Comparison of ENCODE assay signal across 8 cellular contexts in genomic region chr5:116574682-116575634, GRCh38. TPM values are rescaled to one million over a fixed set of nuclear protein-coding genes. Genes with fewer than 3 reads are reported as not detected.
A peak's percentile ranks its signal among the peaks of the same experiment; 100 is the strongest.
DNase-seq lines count a peak whose midpoint lies in the region; ATAC-seq and TF ChIP-seq lines count a peak whose summit lies in the region.

A gene with protein sequence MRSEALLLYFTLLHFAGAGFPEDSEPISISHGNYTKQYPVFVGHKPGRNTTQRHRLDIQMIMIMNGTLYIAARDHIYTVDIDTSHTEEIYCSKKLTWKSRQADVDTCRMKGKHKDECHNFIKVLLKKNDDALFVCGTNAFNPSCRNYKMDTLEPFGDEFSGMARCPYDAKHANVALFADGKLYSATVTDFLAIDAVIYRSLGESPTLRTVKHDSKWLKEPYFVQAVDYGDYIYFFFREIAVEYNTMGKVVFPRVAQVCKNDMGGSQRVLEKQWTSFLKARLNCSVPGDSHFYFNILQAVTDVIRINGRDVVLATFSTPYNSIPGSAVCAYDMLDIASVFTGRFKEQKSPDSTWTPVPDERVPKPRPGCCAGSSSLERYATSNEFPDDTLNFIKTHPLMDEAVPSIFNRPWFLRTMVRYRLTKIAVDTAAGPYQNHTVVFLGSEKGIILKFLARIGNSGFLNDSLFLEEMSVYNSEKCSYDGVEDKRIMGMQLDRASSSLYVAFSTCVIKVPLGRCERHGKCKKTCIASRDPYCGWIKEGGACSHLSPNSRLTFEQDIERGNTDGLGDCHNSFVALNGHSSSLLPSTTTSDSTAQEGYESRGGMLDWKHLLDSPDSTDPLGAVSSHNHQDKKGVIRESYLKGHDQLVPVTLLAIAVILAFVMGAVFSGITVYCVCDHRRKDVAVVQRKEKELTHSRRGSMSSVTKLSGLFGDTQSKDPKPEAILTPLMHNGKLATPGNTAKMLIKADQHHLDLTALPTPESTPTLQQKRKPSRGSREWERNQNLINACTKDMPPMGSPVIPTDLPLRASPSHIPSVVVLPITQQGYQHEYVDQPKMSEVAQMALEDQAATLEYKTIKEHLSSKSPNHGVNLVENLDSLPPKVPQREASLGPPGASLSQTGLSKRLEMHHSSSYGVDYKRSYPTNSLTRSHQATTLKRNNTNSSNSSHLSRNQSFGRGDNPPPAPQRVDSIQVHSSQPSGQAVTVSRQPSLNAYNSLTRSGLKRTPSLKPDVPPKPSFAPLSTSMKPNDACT (minus strand): TSS chr5:116574823. CDS start chr5:116504944, 69,879 bp downstream.

- POLR2A ChIA-PET in activated CD4-positive, alpha-beta memory T cell treated with anti-CD3 and anti-CD28 coated beads, Interleukin-2, amount 10 ng/mL, durations not matched to agents 7 days and 5 days (lab: Charles Lee) = interaction anchor here (0.6 kb wide), 1 partner anchor 84 kb away, joined by 3 read pairs; no protein-coding TSS in a partner anchor

- DNase-seq in AG10803 (ENCODE audit: low read depth) = peak; percentile 75
- DNase-seq in NCI-H2107 treated with DMSO at 0.1 percent for 48 hours (lab: John Stamatoyannopoulos, UW; ENCODE audit: unreplicated experiment) = peak; percentile 37
- DNase-seq in activated CD4-positive, alpha-beta memory T cell treated with anti-CD3 and anti-CD28 coated beads, Interleukin-2, amount 10 ng/mL, durations not matched to agents 7 days and 5 days = peak; percentile 60
- DNase-seq in epithelial cell of prostate (ENCODE audit: low read depth, low spot score) = peak; percentile 79
- DNase-seq in mesenteric fat pad (ENCODE audit: low spot score) = peak; percentile 97
- DNase-seq in stimulated activated CD8-positive, alpha-beta memory T cell treated with anti-CD3 and anti-CD28 coated beads, Interleukin-4, amount 100 ng/mL, for 48 hours = peak; percentile 84

- H3K27me3 Mint-ChIP-seq in activated CD4-positive, alpha-beta memory T cell treated with anti-CD3 and anti-CD28 coated beads, Interleukin-2, amount 10 ng/mL, durations not matched to agents 7 days and 5 days = peaks cover 76% of the 10 kb centered on the region

- H3K9me3 Mint-ChIP-seq in activated CD4-positive, alpha-beta memory T cell treated with anti-CD3 and anti-CD28 coated beads, Interleukin-2, amount 10 ng/mL, durations not matched to agents 7 days and 5 days = no peaks in the 10 kb centered on the region

- H3K27ac ChIP-seq in epithelial cell of prostate = peak within 1 kb of the TSS; percentile 64

- peak within 1 kb of the TSS; percentile 55 for H3K4me3 Mint-ChIP-seq in activated CD4-positive, alpha-beta memory T cell treated with anti-CD3 and anti-CD28 coated beads, Interleukin-2, amount 10 ng/mL, durations not matched to agents 7 days and 5 days

- peak within 1 kb of the TSS; percentile 54 for H3K27ac Mint-ChIP-seq in activated CD4-positive, alpha-beta memory T cell treated with anti-CD3 and anti-CD28 coated beads, Interleukin-2, amount 10 ng/mL, durations not matched to agents 7 days and 5 days

- CTCF ChIA-PET in activated CD4-positive, alpha-beta memory T cell treated with anti-CD3 and anti-CD28 coated beads, Interleukin-2, amount 10 ng/mL, durations not matched to agents 7 days and 5 days (lab: Charles Lee) = interaction anchor here (1.6 to 2.4 kb wide), 2 partner anchors 438 to 441 kb away, joined by 3 to 7 read pairs; no protein-coding TSS in a partner anchor

- peak within 1 kb of the TSS; percentile 63 for H3K4me3 ChIP-seq in AG10803 (ENCODE audit: low read length)

- peaks cover 24% of the 10 kb centered on the region for H3K4me1 Mint-ChIP-seq in activated CD4-positive, alpha-beta memory T cell treated with anti-CD3 and anti-CD28 coated beads, Interleukin-2, amount 10 ng/mL, durations not matched to agents 7 days and 5 days

- ATAC-seq in GM18861 (IDR thresholded peaks at IDR 0.05; ENCODE audit: unreplicated experiment) = peak; percentile 49
- ATAC-seq in HG03060 (IDR thresholded peaks at IDR 0.05; ENCODE audit: low read depth, unreplicated experiment) = peak; percentile 31

- TF ChIP-seq CTCF in AG10803 (conservative IDR thresholded peaks at IDR 0.05; ENCODE audit: low read length) = no peak

- no peaks in the 10 kb centered on the region for H3K36me3 Mint-ChIP-seq in activated CD4-positive, alpha-beta memory T cell treated with anti-CD3 and anti-CD28 coated beads, Interleukin-2, amount 10 ng/mL, durations not matched to agents 7 days and 5 days (ENCODE audit: low read depth)

RNA-seq across cellular contexts. Expression of the gene that starts here (rescaled TPM):
- under 1 TPM in 1 of 2 experiments, not detected in 1; 0.13 TPM for total RNA-seq in activated CD4-positive, alpha-beta memory T cell treated with anti-CD3 and anti-CD28 coated beads, Interleukin-2, amount 10 ng/mL, durations not matched to agents 7 days and 5 days
- total RNA-seq in mesenteric fat pad = 24.0 TPM

Comparison
In these comparisons a context has a peak if more than half of its experiments do, and no peak if none do; other contexts are left out.
1. Peak in every context shown above with its lines: DNase-seq, ATAC-seq, H3K4me3 ChIP-seq and H3K27ac ChIP-seq.
2. RNA of the gene that starts here (total RNA-seq): 24.0 TPM in mesenteric fat pad (single experiment); 0.13 TPM in activated CD4-positive, alpha-beta memory T cell treated with anti-CD3 and anti-CD28 coated beads, Interleukin-2, amount 10 ng/mL, durations not matched to agents 7 days and 5 days; every median in the first group is over 10 times any median in the second.
3. Peak in DNase-seq in activated CD4-positive, alpha-beta memory T cell treated with anti-CD3 and anti-CD28 coated beads, Interleukin-2, amount 10 ng/mL, durations not matched to agents 7 days and 5 days; RNA of the gene not detected or under 1 TPM.
4. DNase-seq: peak in every context shown above with its lines; median percentile 97 in mesenteric fat pad; 84 in stimulated activated CD8-positive, alpha-beta memory T cell treated with anti-CD3 and anti-CD28 coated beads, Interleukin-4, amount 100 ng/mL, for 48 hours; 79 in epithelial cell of prostate; 75 in AG10803; 60 in activated CD4-positive, alpha-beta memory T cell treated with anti-CD3 and anti-CD28 coated beads, Interleukin-2, amount 10 ng/mL, durations not matched to agents 7 days and 5 days; 37 in NCI-H2107 treated with DMSO at 0.1 percent for 48 hours.